In the genomic region with DNA sequence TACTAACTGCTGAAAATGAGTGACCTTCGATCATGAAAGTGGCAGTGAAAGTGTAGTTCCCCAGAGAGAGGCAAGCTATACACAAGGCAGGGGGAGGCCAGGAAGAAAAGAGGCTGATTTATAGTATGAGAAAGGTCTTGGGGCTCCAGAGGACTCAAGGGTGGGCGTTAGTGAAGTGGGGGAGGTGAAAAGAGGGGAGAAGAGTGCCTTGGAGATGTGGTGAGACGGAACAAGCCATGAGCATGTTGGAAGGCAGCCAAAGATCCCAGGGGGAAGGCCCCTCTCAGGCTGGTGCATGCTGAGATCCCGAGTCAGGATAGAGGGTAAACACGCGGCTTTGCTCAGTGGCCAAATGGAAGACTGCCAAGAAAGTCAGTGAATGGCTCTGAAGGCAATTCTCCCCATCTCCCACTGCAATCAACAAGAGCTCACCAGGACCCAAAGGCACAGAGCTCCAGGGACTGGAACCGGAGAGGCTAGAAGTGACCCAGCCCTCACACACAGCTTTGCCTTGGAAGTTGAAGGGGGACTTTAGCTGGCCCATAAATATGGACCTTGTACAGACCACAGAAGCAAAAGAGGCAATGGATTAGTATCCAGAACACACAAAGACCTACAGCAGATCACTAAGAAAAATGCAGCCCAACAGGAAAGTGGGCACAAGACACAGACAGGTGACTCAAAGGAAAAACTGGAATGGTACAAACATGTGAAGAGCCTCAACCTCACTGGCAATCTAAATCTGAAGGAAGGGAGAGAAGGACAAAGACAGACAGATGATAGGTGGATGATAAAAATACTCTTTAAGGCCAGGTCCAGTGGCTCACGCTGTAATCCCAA, we compare ENCODE assay signal across 1 cellular context.
TF ChIP-seq lines count a peak whose summit lies in the region.

No MANE protein-coding gene starts in this region.

TF ChIP-seq in Ishikawa, 13 proteins besides CTCF, POLR2A, EP300 and RAD21 (continued from another document):
- TF ChIP-seq, protein P1, sequence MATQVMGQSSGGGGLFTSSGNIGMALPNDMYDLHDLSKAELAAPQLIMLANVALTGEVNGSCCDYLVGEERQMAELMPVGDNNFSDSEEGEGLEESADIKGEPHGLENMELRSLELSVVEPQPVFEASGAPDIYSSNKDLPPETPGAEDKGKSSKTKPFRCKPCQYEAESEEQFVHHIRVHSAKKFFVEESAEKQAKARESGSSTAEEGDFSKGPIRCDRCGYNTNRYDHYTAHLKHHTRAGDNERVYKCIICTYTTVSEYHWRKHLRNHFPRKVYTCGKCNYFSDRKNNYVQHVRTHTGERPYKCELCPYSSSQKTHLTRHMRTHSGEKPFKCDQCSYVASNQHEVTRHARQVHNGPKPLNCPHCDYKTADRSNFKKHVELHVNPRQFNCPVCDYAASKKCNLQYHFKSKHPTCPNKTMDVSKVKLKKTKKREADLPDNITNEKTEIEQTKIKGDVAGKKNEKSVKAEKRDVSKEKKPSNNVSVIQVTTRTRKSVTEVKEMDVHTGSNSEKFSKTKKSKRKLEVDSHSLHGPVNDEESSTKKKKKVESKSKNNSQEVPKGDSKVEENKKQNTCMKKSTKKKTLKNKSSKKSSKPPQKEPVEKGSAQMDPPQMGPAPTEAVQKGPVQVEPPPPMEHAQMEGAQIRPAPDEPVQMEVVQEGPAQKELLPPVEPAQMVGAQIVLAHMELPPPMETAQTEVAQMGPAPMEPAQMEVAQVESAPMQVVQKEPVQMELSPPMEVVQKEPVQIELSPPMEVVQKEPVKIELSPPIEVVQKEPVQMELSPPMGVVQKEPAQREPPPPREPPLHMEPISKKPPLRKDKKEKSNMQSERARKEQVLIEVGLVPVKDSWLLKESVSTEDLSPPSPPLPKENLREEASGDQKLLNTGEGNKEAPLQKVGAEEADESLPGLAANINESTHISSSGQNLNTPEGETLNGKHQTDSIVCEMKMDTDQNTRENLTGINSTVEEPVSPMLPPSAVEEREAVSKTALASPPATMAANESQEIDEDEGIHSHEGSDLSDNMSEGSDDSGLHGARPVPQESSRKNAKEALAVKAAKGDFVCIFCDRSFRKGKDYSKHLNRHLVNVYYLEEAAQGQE (IDR thresholded peaks at IDR 0.05; ENCODE audit: low read depth), result no peak
